In genomic region chr17:64599187-64599676, GRCh38 we compare ENCODE assay signal across 8 cellular contexts.
DNase-seq lines count a peak whose midpoint lies in the region; ATAC-seq lines count a peak whose summit lies in the region.

No MANE protein-coding gene starts in this region.

- in situ Hi-C loops in KBM-7 (cut with MboI; ENCODE audit: low pct_unique_long_range_greater_than_20kb, low sequenced_read_pairs): no loop called here

- peaks cover 17 to 24% of the 10 kb centered on the region in 2 donors for H3K4me1 Mint-ChIP-seq in natural killer cell treated with Interleukin-12 subunit alpha and Interleukin-12 subunit beta and Interleukin-15 and Interleukin-18, amount 100 ng/mL, for 72 hours (ENCODE audit: low read depth in 2 of 2)

- DNase-seq in NOMO-1 treated with DMSO at 0.1 percent for 48 hours (lab: John Stamatoyannopoulos, UW; ENCODE audit: unreplicated experiment): peak; percentile 22
- no peak for DNase-seq in NOMO-1 treated with dmso at 0.1 percent for 144 hours (lab: John Stamatoyannopoulos, UW; ENCODE audit: unreplicated experiment)
- DNase-seq in KBM-7: peak; percentile 64
- DNase-seq in activated CD8-positive, alpha-beta memory T cell treated with anti-CD3 and anti-CD28 coated beads, Interleukin-2, amount 50 U/mL, for 48 hours: peak; percentile 73
- DNase-seq in natural killer cell treated with Interleukin-12 subunit alpha and Interleukin-12 subunit beta and Interleukin-15 and Interleukin-18, amount 100 ng/mL, for 72 hours (ENCODE audit: low spot score): peak; percentile 81
- no peak for DNase-seq in NCI-H226
- DNase-seq in KG1 (lab: John Stamatoyannopoulos, UW): no peak

- no peaks in the 10 kb centered on the region for H3K9me3 Mint-ChIP-seq in natural killer cell treated with Interleukin-12 subunit alpha and Interleukin-12 subunit beta and Interleukin-15 and Interleukin-18, amount 100 ng/mL, for 72 hours

- ATAC-seq in natural killer cell treated with Interleukin-12 subunit alpha and Interleukin-12 subunit beta and Interleukin-15 and Interleukin-18, amount 100 ng/mL, for 72 hours: peak; percentile 98 to 99
- ATAC-seq in GM18520 (IDR thresholded peaks at IDR 0.05; ENCODE audit: unreplicated experiment): no peak

- peak overlapping the region; percentile 75 to 92 for H3K27ac Mint-ChIP-seq in natural killer cell treated with Interleukin-12 subunit alpha and Interleukin-12 subunit beta and Interleukin-15 and Interleukin-18, amount 100 ng/mL, for 72 hours

- H3K4me3 Mint-ChIP-seq in natural killer cell treated with Interleukin-12 subunit alpha and Interleukin-12 subunit beta and Interleukin-15 and Interleukin-18, amount 100 ng/mL, for 72 hours: peak overlapping the region; percentile 67

- peaks cover 10% of the 10 kb centered on the region for H3K36me3 Mint-ChIP-seq in natural killer cell treated with Interleukin-12 subunit alpha and Interleukin-12 subunit beta and Interleukin-15 and Interleukin-18, amount 100 ng/mL, for 72 hours

- no peaks in the 10 kb centered on the region for H3K27me3 Mint-ChIP-seq in natural killer cell treated with Interleukin-12 subunit alpha and Interleukin-12 subunit beta and Interleukin-15 and Interleukin-18, amount 100 ng/mL, for 72 hours

Comparison
In these comparisons a context has a peak if more than half of its experiments do, and no peak if none do; other contexts are left out.
1. DNase-seq: peak in NOMO-1 treated with DMSO at 0.1 percent for 48 hours (single experiment), KBM-7 (single experiment), activated CD8-positive, alpha-beta memory T cell treated with anti-CD3 and anti-CD28 coated beads, Interleukin-2, amount 50 U/mL, for 48 hours (single experiment) and natural killer cell treated with Interleukin-12 subunit alpha and Interleukin-12 subunit beta and Interleukin-15 and Interleukin-18, amount 100 ng/mL, for 72 hours (single experiment); none in NOMO-1 treated with dmso at 0.1 percent for 144 hours (single experiment), NCI-H226 (single experiment) and KG1 (single experiment).